8 cellular contexts compared by ENCODE assay signal in genomic region chr11:95229199-95230053, GRCh38. TPM values are rescaled to one million over a fixed set of nuclear protein-coding genes. Genes with fewer than 3 reads are reported as not detected.
DNase-seq lines count a peak whose midpoint lies in the region; ATAC-seq and TF ChIP-seq lines count a peak whose summit lies in the region.

No MANE protein-coding gene starts in this region.

- H2AFZ ChIP-seq in mesenchymal stem cell (ENCODE audit: low read depth, low read length): no peak overlapping the region

- no peak overlapping the region for H3K4ac ChIP-seq in mesenchymal stem cell (ENCODE audit: low read depth in 1 of 2, low read length in 2 of 2)

- H2BK12ac ChIP-seq in mesenchymal stem cell (ENCODE audit: low read length in 2 of 2): no peak overlapping the region

- peak; percentile 60 for DNase-seq in DMS 273 (lab: John Stamatoyannopoulos, UW; ENCODE audit: unreplicated experiment)
- DNase-seq in DMS 273 treated with DMSO at 0.1 percent for 48 hours (lab: John Stamatoyannopoulos, UW): no peak
- DNase-seq in NCI-H526 treated with DMSO at 0.1 percent for 48 hours (lab: John Stamatoyannopoulos, UW): peak; percentile 88
- peak; percentile 13 to 32 for DNase-seq in cardiac fibroblast (ENCODE audit: low read depth in 2 of 2)
- DNase-seq in mesenchymal stem cell: peak; percentile 38
- no peak for DNase-seq in type B pancreatic cell (ENCODE audit: extremely low spot score, unreplicated experiment)
- DNase-seq in NCI-H2196 (lab: John Stamatoyannopoulos, UW; ENCODE audit: unreplicated experiment): no peak

- H3K27ac ChIP-seq in mesenchymal stem cell (ENCODE audit: low read length, poor library complexity, severe bottlenecking): peak overlapping the region; percentile 35

- H3K4me3 Mint-ChIP-seq in type B pancreatic cell: peak overlapping the region; percentile 99

- no peaks in the 10 kb centered on the region for H3K4me1 ChIP-seq in mesenchymal stem cell (ENCODE audit: control insufficient read depth, insufficient read depth, low read depth, low read length)

- H3K4me1 Mint-ChIP-seq in type B pancreatic cell (ENCODE audit: unreplicated experiment): peaks cover 9% of the 10 kb centered on the region

- no peak for ATAC-seq in GM21360 (IDR thresholded peaks at IDR 0.05; ENCODE audit: unreplicated experiment)

- H3K4me2 ChIP-seq in mesenchymal stem cell (ENCODE audit: low read length, poor library complexity, severe bottlenecking): peak overlapping the region; percentile 77

- H4K91ac ChIP-seq in mesenchymal stem cell (ENCODE audit: low read length): no peak overlapping the region

- WGBS in mesenchymal stem cell: 0% methylated on average over 9 of the region's 12 CpGs

- H3K27me3 ChIP-seq in mesenchymal stem cell (ENCODE audit: control insufficient read depth in 1 of 2, insufficient read depth in 1 of 2, low read length in 2 of 2): no peaks in the 10 kb centered on the region

- H4K8ac ChIP-seq in mesenchymal stem cell (ENCODE audit: low read length): no peak overlapping the region

- H3K9me3 Mint-ChIP-seq in type B pancreatic cell: no peaks in the 10 kb centered on the region

- H2BK15ac ChIP-seq in mesenchymal stem cell (ENCODE audit: low read depth, poor library complexity, severe bottlenecking): no peak overlapping the region

- H3K27me3 Mint-ChIP-seq in type B pancreatic cell: no peaks in the 10 kb centered on the region

- H3K18ac ChIP-seq in mesenchymal stem cell (ENCODE audit: low read depth in 1 of 2, low read length in 2 of 2): no peak overlapping the region

- H3K79me1 ChIP-seq in mesenchymal stem cell (replicated peaks; ENCODE audit: low read length, poor library complexity, severe bottlenecking): peaks cover 5% of the 10 kb centered on the region

- H3K36me3 Mint-ChIP-seq in type B pancreatic cell: peaks cover 18% of the 10 kb centered on the region

- peak overlapping the region; percentile 88 for H3K9ac ChIP-seq in mesenchymal stem cell (ENCODE audit: low read length)

- no peak for TF ChIP-seq CTCF in cardiac fibroblast (IDR thresholded peaks at IDR 0.05; ENCODE audit: low read depth, low read length)
- TF ChIP-seq CTCF in type B pancreatic cell (conservative IDR thresholded peaks at IDR 0.05): no peak

- no peak overlapping the region for H2AK5ac ChIP-seq in mesenchymal stem cell (ENCODE audit: low read length, severe bottlenecking)

- peak overlapping the region; percentile 57 for H3K27ac Mint-ChIP-seq in type B pancreatic cell

- no peak overlapping the region for H3K14ac ChIP-seq in mesenchymal stem cell (ENCODE audit: low read length in 2 of 2)

- H3K36me3 ChIP-seq in mesenchymal stem cell (ENCODE audit: control insufficient read depth in 1 of 2, insufficient read depth in 2 of 2, low read depth in 1 of 2, low read length in 2 of 2): no peaks in the 10 kb centered on the region

- H3K23ac ChIP-seq in mesenchymal stem cell (ENCODE audit: low read length in 2 of 2): peak overlapping the region in 1 of 2 experiments; percentile 95

- H3K9me3 ChIP-seq in mesenchymal stem cell (ENCODE audit: control insufficient read depth, low read length): no peaks in the 10 kb centered on the region

- H2BK5ac ChIP-seq in mesenchymal stem cell (ENCODE audit: low read depth, low read length, poor library complexity, severe bottlenecking): no peak overlapping the region

- peak overlapping the region; percentile 66 to 85 for H3K4me3 ChIP-seq in cardiac fibroblast (replicated peaks in 1 of 2; ENCODE audit: low read depth in 2 of 2, low read length in 2 of 2)
- peak overlapping the region; percentile 90 to 91 for H3K4me3 ChIP-seq in mesenchymal stem cell (ENCODE audit: insufficient read depth in 1 of 2, low read depth in 1 of 2, low read length in 2 of 2)

- no peak overlapping the region for H2BK120ac ChIP-seq in mesenchymal stem cell (ENCODE audit: low read depth, low read length)

RNA-seq across cellular contexts. Expression of gene SESN3, which starts 1.6 kb away (rescaled TPM):
- 13.0 TPM for polyA plus RNA-seq in mesenchymal stem cell (2013, experiment 1 of 2)
- polyA plus RNA-seq in mesenchymal stem cell (2013, experiment 2 of 2): 13.2 TPM
- 58.2 and 107 TPM in 2 replicates for total RNA-seq in type B pancreatic cell (ENCODE audit: low replicate concordance)

Comparison
In these comparisons a context has a peak if more than half of its experiments do, and no peak if none do; other contexts are left out.
1. DNase-seq: peak in DMS 273 (single experiment), NCI-H526 treated with DMSO at 0.1 percent for 48 hours (single experiment), cardiac fibroblast (2 of 2) and mesenchymal stem cell (single experiment); none in DMS 273 treated with DMSO at 0.1 percent for 48 hours (single experiment), type B pancreatic cell (single experiment) and NCI-H2196 (single experiment).